In the genomic region with DNA sequence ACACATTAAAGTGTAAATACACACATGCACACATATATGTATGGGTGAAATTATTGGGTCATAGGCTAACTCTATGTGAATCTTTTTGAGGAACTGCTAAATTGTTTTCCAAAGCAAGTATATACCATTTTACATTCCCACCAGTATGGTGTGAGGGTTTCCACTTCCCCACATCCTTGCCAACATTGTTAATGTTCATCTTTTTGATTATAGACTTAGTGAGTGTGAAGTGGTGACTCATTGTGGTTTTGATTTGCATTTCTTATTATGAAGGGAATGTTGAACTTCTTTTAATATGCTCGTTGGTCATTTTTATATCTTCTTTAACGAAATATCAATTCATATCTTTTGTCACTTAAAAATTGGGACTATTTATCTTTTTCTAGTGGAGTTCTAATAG, we compare ENCODE assay signal across 1 cellular context.
TF ChIP-seq lines count a peak whose summit lies in the region.

No MANE protein-coding gene starts in this region.

TF ChIP-seq in HepG2, 621 proteins besides CTCF, POLR2A, EP300 and RAD21 (continued from another document):
- TF ChIP-seq AGO1 (IDR thresholded peaks at IDR 0.05; ENCODE audit: low read depth, low read length, poor library complexity, severe bottlenecking): no peak
